Comparison of ENCODE assay signal across 4 cellular contexts in genomic region chr5:75909223-75909622, GRCh38.
"Had no signal": no experiment of that assay in that cellular context is flagged by ENCODE, and none has a peak within 500 bp of the region (broad histone marks: within the 10 kb centered on the region; RNA-seq: fewer than 3 reads in every experiment).

No MANE protein-coding gene starts in this region.

- DNase-seq: H9, HCEC 1CT, IMR-90 had no signal

- ATAC-seq: GM23338 had no signal

- H3K4me3 ChIP-seq: GM23338 had no signal
